In genomic region chr2:101001713-101002561, GRCh38 we compare ENCODE assay signal across 8 cellular contexts. TPM values are rescaled to one million over a fixed set of nuclear protein-coding genes. Genes with fewer than 3 reads are reported as not detected.
A peak's percentile ranks its signal among the peaks of the same experiment; 100 is the strongest.
DNase-seq lines count a peak whose midpoint lies in the region; ATAC-seq lines count a peak whose summit lies in the region.

Gene RPL31 (plus strand): TSS chr2:101002289. CDS start chr2:101002702, 413 bp downstream.

- H3K27me3 Mint-ChIP-seq in activated CD4-positive, alpha-beta T cell treated with anti-CD3 and anti-CD28 coated beads, Interleukin-2, amount 10 ng/mL, durations not matched to agents 7 days and 5 days, result no peaks in the 10 kb centered on the region

- DNase-seq in NCI-H69 (lab: John Stamatoyannopoulos, UW) (peak; percentile 95), cortex of kidney (lab: John Stamatoyannopoulos, UW) (peak; percentile 43), left colon (peak; percentile 97 to 98)
- peak; percentile 98 for DNase-seq in activated CD4-positive, alpha-beta T cell treated with anti-CD3 and anti-CD28 coated beads, Interleukin-2, amount 10 ng/mL, durations not matched to agents 7 days and 5 days
- peak; percentile 97 for DNase-seq in stimulated activated CD4-positive, alpha-beta T cell treated with anti-CD3 and anti-CD28 coated beads, Interleukin-1b, Interleukin-23, amount 100 ng/mL, for 48 hours

- H3K4me1 Mint-ChIP-seq in activated CD4-positive, alpha-beta T cell treated with anti-CD3 and anti-CD28 coated beads, Interleukin-2, amount 10 ng/mL, durations not matched to agents 7 days and 5 days, result peaks cover 45% of the 10 kb centered on the region

- peak within 1 kb of the TSS; percentile 91 for H3K4me3 ChIP-seq in BLaER1

- peaks cover 49% of the 10 kb centered on the region for H3K36me3 Mint-ChIP-seq in activated CD4-positive, alpha-beta T cell treated with anti-CD3 and anti-CD28 coated beads, Interleukin-2, amount 10 ng/mL, durations not matched to agents 7 days and 5 days (ENCODE audit: low read depth)

- POLR2A ChIA-PET in activated CD4-positive, alpha-beta T cell treated with anti-CD3 and anti-CD28 coated beads, Interleukin-2, amount 10 ng/mL, durations not matched to agents 7 days and 5 days (lab: Charles Lee), result interaction anchor here (0.7 kb wide), 2 partner anchors 371 to 439 kb away, joined by 3 read pairs; partner anchors contain the start of gene PDCL3

- no peaks in the 10 kb centered on the region for H3K27me3 ChIP-seq in BLaER1

- no peaks in the 10 kb centered on the region for H3K9me3 Mint-ChIP-seq in activated CD4-positive, alpha-beta T cell treated with anti-CD3 and anti-CD28 coated beads, Interleukin-2, amount 10 ng/mL, durations not matched to agents 7 days and 5 days

- H3K36me3 ChIP-seq in BLaER1, result peaks cover 42% of the 10 kb centered on the region

- peaks cover 43% of the 10 kb centered on the region for H3K4me1 ChIP-seq in BLaER1

- intact Hi-C loops in left colon (cut with DNase I, micrococcal nuclease), result no loop called here

- H3K27ac Mint-ChIP-seq in activated CD4-positive, alpha-beta T cell treated with anti-CD3 and anti-CD28 coated beads, Interleukin-2, amount 10 ng/mL, durations not matched to agents 7 days and 5 days, result peak within 1 kb of the TSS; percentile 97

- H4K20me1 ChIP-seq in BLaER1, result peaks cover 46% of the 10 kb centered on the region

- peak within 1 kb of the TSS; percentile 91 for H3K4me2 ChIP-seq in BLaER1

- no peaks in the 10 kb centered on the region for H3K9me3 ChIP-seq in BLaER1

- CTCF ChIA-PET in activated CD4-positive, alpha-beta T cell treated with anti-CD3 and anti-CD28 coated beads, Interleukin-2, amount 10 ng/mL, durations not matched to agents 7 days and 5 days (lab: Charles Lee), result interaction anchor here (0.6 to 1.8 kb wide), 6 partner anchors 9 to 570 kb away, joined by 3 to 7 read pairs (median 4); no protein-coding TSS in a partner anchor

- peak within 1 kb of the TSS; percentile 98 for H3K4me3 Mint-ChIP-seq in activated CD4-positive, alpha-beta T cell treated with anti-CD3 and anti-CD28 coated beads, Interleukin-2, amount 10 ng/mL, durations not matched to agents 7 days and 5 days

- peak within 1 kb of the TSS; percentile 95 for H3K9ac ChIP-seq in BLaER1

- peak within 1 kb of the TSS; percentile 98 for H3K27ac ChIP-seq in BLaER1

- ATAC-seq in GM19328 (IDR thresholded peaks at IDR 0.05; ENCODE audit: unreplicated experiment) (peak; percentile 87), HG03520 (IDR thresholded peaks at IDR 0.05; ENCODE audit: unreplicated experiment) (peak; percentile 94), left colon (peak; percentile 95)

RNA-seq across cellular contexts. Expression of gene RPL31, which starts in this region (rescaled TPM):
- 1,000 to 10,000 TPM; 1,127 to 1,501 TPM for total RNA-seq in activated CD4-positive, alpha-beta T cell treated with anti-CD3 and anti-CD28 coated beads, Interleukin-2, amount 10 ng/mL, durations not matched to agents 7 days and 5 days
- 1,000 to 10,000 TPM; 1,084 to 1,104 TPM for total RNA-seq in left colon

Comparison
In these comparisons a context has a peak if more than half of its experiments do, and no peak if none do; other contexts are left out.
1. Peak in every context shown above with its lines: DNase-seq, ATAC-seq, H3K4me3 ChIP-seq and H3K27ac ChIP-seq.
2. DNase-seq: peak in every context shown above with its lines; median percentile 98 in activated CD4-positive, alpha-beta T cell treated with anti-CD3 and anti-CD28 coated beads, Interleukin-2, amount 10 ng/mL, durations not matched to agents 7 days and 5 days; 98 in left colon; 97 in stimulated activated CD4-positive, alpha-beta T cell treated with anti-CD3 and anti-CD28 coated beads, Interleukin-1b, Interleukin-23, amount 100 ng/mL, for 48 hours; 95 in NCI-H69; 43 in cortex of kidney.